ENCODE assay signal across 21 cellular contexts in genomic region chr10:100325164-100325563, GRCh38. TPM values are rescaled to one million over a fixed set of nuclear protein-coding genes. Genes with fewer than 3 reads are reported as not detected.
DNase-seq lines count a peak whose midpoint lies in the region; ATAC-seq, FAIRE-seq and TF ChIP-seq lines count a peak whose summit lies in the region.
"Had no signal": no experiment of that assay in that cellular context is flagged by ENCODE, and none has a peak within 500 bp of the region (broad histone marks: within the 10 kb centered on the region; RNA-seq: fewer than 3 reads in every experiment).

No MANE protein-coding gene starts in this region.

- no peaks in the 10 kb centered on the region for H3K36me3 Mint-ChIP-seq in neural progenitor cell

- H3K4me3 ChIP-seq in HEK293 (ENCODE audit: low read depth, low read length) (no peak overlapping the region), K562 (no peak overlapping the region), neural progenitor cell (no peak overlapping the region)

- H3K9me1 ChIP-seq in K562 (ENCODE audit: control insufficient read depth, insufficient read depth, low read length), result no peaks in the 10 kb centered on the region

- TF ChIP-seq RAD21 in K562 (CRISPR knock-in tag; conservative IDR thresholded peaks at IDR 0.05 in 1 of 2, IDR thresholded peaks at IDR 0.05 in 1 of 2), result no peak

- BruUV-seq in K562 (replicated peaks; lab: Mats Ljungman, UMichigan), result no TSS peak

- no peak overlapping the region for H3K4me3 Mint-ChIP-seq in neural progenitor cell
- H3K4me3 Mint-ChIP-seq: activated CD4-positive, alpha-beta memory T cell treated with anti-CD3 and anti-CD28 coated beads, Interleukin-2, amount 10 ng/mL, durations not matched to agents 7 days and 5 days; effector memory CD8-positive, alpha-beta T cell; neural crest cell had no signal

- no peak for TF ChIP-seq EP300 in K562 (IDR thresholded peaks at IDR 0.05; ENCODE audit: low read length)

- TF ChIP-seq POLR2A in K562 (conservative IDR thresholded peaks at IDR 0.05), result no peak

- H3F3A ChIP-seq in neural progenitor cell (ENCODE audit: low read depth), result no peaks in the 10 kb centered on the region

- CTCF ChIA-PET in HEK293 (lab: Yijun Ruan, JAX), result interaction anchor here (0.5 to 1.3 kb wide), 3 partner anchors 13 to 335 kb away, joined by 3 to 12 read pairs (median 8); no protein-coding TSS in a partner anchor
- CTCF ChIA-PET in K562 (lab: Yijun Ruan, JAX; ENCODE audit: low intra/inter-chr PET ratio), result no interaction called here

- WGBS in K562 (ENCODE audit: insufficient coverage, low coverage, missing lambda C conversion rate), result 2% methylated on average over 4 of the region's 7 CpGs

- in situ Hi-C loops in K562 (cut with MboI), result loop anchor here (25.0 kb wide), 1 partner anchor 562 kb away; no protein-coding TSS in a partner anchor

- no peak for FAIRE-seq in K562 (lab: Jason Lieb, UNC)
- FAIRE-seq: HTR-8/SVneo had no signal

- peak in 3 of 4 experiments; percentile 24 to 56 (median 49) for DNase-seq in K562 (ENCODE audit: extremely low read depth in 1 of 4, low spot score in 3 of 4)
- DNase-seq in neural progenitor cell (ENCODE audit: low spot score), result peak; percentile 75
- DNase-seq in stimulated activated CD4-positive, alpha-beta T cell treated with anti-CD3 and anti-CD28 coated beads, Interleukin-4, amount 100 ng/mL, for 24 hours, result no peak
- DNase-seq: activated CD4-positive, alpha-beta memory T cell treated with anti-CD3 and anti-CD28 coated beads, Interleukin-2, amount 10 ng/mL, durations not matched to agents 7 days and 5 days; activated naive CD4-positive, alpha-beta T cell treated with anti-CD3 and anti-CD28 coated beads, Interleukin-2, amount 50 U/mL, for 16 hours; activated T-cell treated with anti-CD3 and anti-CD28 coated beads, Interleukin-2, amount 50 U/mL, for 1 hour; BE2C; Calu3; effector memory CD8-positive, alpha-beta T cell; head of caudate nucleus; NCI-H1417 treated with DMSO at 0.1 percent for 48 hours; NCI-H526 treated with DMSO at 0.1 percent for 48 hours; SHP77 had no signal

- H3K4me1 ChIP-seq in HEK293 (ENCODE audit: control insufficient read depth, insufficient read depth, low read length) (no peaks in the 10 kb centered on the region), K562 (replicated peaks in 1 of 2; ENCODE audit: control insufficient read depth in 2 of 2, insufficient read depth in 2 of 2, low read length in 2 of 2) (no peaks in the 10 kb centered on the region), neural progenitor cell (no peaks in the 10 kb centered on the region)
- H3K4me1 ChIP-seq: BE2C had no signal

- H2AFZ ChIP-seq in K562 (ENCODE audit: low read depth, low read length) (no peak overlapping the region), neural progenitor cell (replicated peaks) (no peak overlapping the region)

- peaks cover 2% of the 10 kb centered on the region for H3K27me3 Mint-ChIP-seq in neural progenitor cell (ENCODE audit: insufficient read depth, low read depth)

- H3K27ac ChIP-seq in HEK293 (ENCODE audit: extremely low read depth, low read depth, low read length) (no peak overlapping the region), K562 (ENCODE audit: extremely low read depth, low read depth, low read length) (no peak overlapping the region), neural progenitor cell (no peak overlapping the region)
- H3K27ac ChIP-seq: VCaP had no signal

- H3K4me1 Mint-ChIP-seq in neural progenitor cell, result peaks cover under 1% of the 10 kb centered on the region
- H3K4me1 Mint-ChIP-seq: neural crest cell had no signal

- H3K9ac ChIP-seq in K562 (ENCODE audit: insufficient read depth in 1 of 2, low read depth in 2 of 2, low read length in 2 of 2) (no peak overlapping the region), neural progenitor cell (no peak overlapping the region)

- ATAC-seq in K562, result peak; percentile 76
- ATAC-seq in GM21619 (IDR thresholded peaks at IDR 0.05; ENCODE audit: unreplicated experiment), result no peak
- no peak for ATAC-seq in esophagus mucosa
- ATAC-seq: effector memory CD8-positive, alpha-beta T cell had no signal

- no peaks in the 10 kb centered on the region for H3K36me3 ChIP-seq in HEK293 (ENCODE audit: control insufficient read depth in 2 of 2, insufficient read depth in 1 of 2, low read length in 2 of 2)
- H3K36me3 ChIP-seq in K562 (ENCODE audit: control insufficient read depth, insufficient read depth, low read length), result no peaks in the 10 kb centered on the region
- H3K36me3 ChIP-seq in neural progenitor cell, result no peaks in the 10 kb centered on the region
- H3K36me3 ChIP-seq: BE2C had no signal

- H4K20me1 ChIP-seq in K562 (replicated peaks; ENCODE audit: control insufficient read depth, insufficient read depth, low read length) (no peaks in the 10 kb centered on the region), neural progenitor cell (ENCODE audit: low read depth) (peaks cover 5% of the 10 kb centered on the region)

- intact Hi-C loops in K562 (cut with micrococcal nuclease), result no loop called here

- H3K9me3 Mint-ChIP-seq in neural progenitor cell, result no peaks in the 10 kb centered on the region
- H3K9me3 Mint-ChIP-seq: activated CD4-positive, alpha-beta memory T cell treated with anti-CD3 and anti-CD28 coated beads, Interleukin-2, amount 10 ng/mL, durations not matched to agents 7 days and 5 days; effector memory CD8-positive, alpha-beta T cell; neural crest cell had no signal

- H3K27me3 ChIP-seq in K562 (ENCODE audit: control insufficient read depth in 2 of 2, insufficient read depth in 2 of 2, low read length in 2 of 2) (peaks cover 4 to 25% of the 10 kb centered on the region in 2 experiments; a peak in 3 of 5 replicates), neural progenitor cell (peaks cover 76% of the 10 kb centered on the region)

- POLR2A ChIA-PET in HEK293 (lab: Yijun Ruan, JAX), result no interaction called here
- POLR2A ChIA-PET in K562 (lab: Yijun Ruan, JAX), result interaction anchor here (0.6 kb wide), 1 partner anchor 9 kb away, joined by 10 read pairs; no protein-coding TSS in a partner anchor

- no peak overlapping the region for H3K4me2 ChIP-seq in K562 (ENCODE audit: insufficient read depth, low read length)
- H3K4me2 ChIP-seq in neural progenitor cell, result no peak overlapping the region

- TF ChIP-seq CTCF in HEK293 (tag by site-specific recombination; IDR thresholded peaks at IDR 0.05) (no peak), K562 (IDR thresholded peaks at IDR 0.05 in 2 of 3, conservative IDR thresholded peaks at IDR 0.05 in 1 of 3; ENCODE audit: insufficient read depth in 2 of 3, low read depth in 1 of 3, low read length in 3 of 3) (no peak), neural progenitor cell (IDR thresholded peaks at IDR 0.05) (no peak)

- no peak overlapping the region for H3K27ac Mint-ChIP-seq in neural progenitor cell
- H3K27ac Mint-ChIP-seq: activated CD4-positive, alpha-beta memory T cell treated with anti-CD3 and anti-CD28 coated beads, Interleukin-2, amount 10 ng/mL, durations not matched to agents 7 days and 5 days; effector memory CD8-positive, alpha-beta T cell had no signal

- H3K79me2 ChIP-seq in K562 (ENCODE audit: control insufficient read depth, insufficient read depth, low read length) (no peaks in the 10 kb centered on the region), neural progenitor cell (ENCODE audit: low read depth) (no peaks in the 10 kb centered on the region)

- H3K9me3 ChIP-seq in HEK293 (ENCODE audit: control insufficient read depth, insufficient read depth, low read depth, low read length) (no peaks in the 10 kb centered on the region), K562 (replicated peaks; ENCODE audit: control insufficient read depth, insufficient read depth, low read depth, low read length) (no peaks in the 10 kb centered on the region), neural progenitor cell (ENCODE audit: low read depth) (no peaks in the 10 kb centered on the region)
- H3K9me3 ChIP-seq: BE2C had no signal

RNA-seq across cellular contexts. Expression of gene PKD2L1, which starts 4.9 kb away (rescaled TPM):
- total RNA-seq in K562 (2011; cell fraction: chromatin; rRNA removed; ENCODE audit: low replicate concordance), result not detected in 2 replicates
- total RNA-seq in K562 (2011; cell fraction: nucleolus; rRNA removed), result not detected in 2 replicates
- not detected in 2 replicates for total RNA-seq in K562 (2011; cell fraction: nucleoplasm; rRNA removed)
- not detected in 2 replicates for total RNA-seq in K562 (2014; rRNA removed)
- total RNA-seq in K562 (2014; rRNA removed; fragmentation: Illumina TruSeq; extraction: Trizol), result not detected in 2 replicates
- total RNA-seq in K562 (2015; rRNA removed; fragmentation: Illumina TruSeq; extraction: Trizol), result not detected in 2 replicates
- total RNA-seq in K562 (2021), result not detected in 2 replicates
- polyA plus RNA-seq in K562 (2011; rRNA removed), result not detected in 2 replicates
- not detected in 2 replicates for polyA plus RNA-seq in K562 (2011; cell fraction: cytosol; rRNA removed)
- polyA plus RNA-seq in K562 (2011; cell fraction: nucleus; rRNA removed), result 0.04 TPM in 1 of 2 replicates, not detected in the other
- polyA plus RNA-seq in K562 (2012), result 0.30 TPM in 1 of 2 replicates, not detected in the other
- polyA plus RNA-seq in K562 (2014; fragmentation: Illumina TruSeq; extraction: Trizol), result not detected in 2 replicates
- not detected for polyA plus RNA-seq in K562 (2014; fragmentation: Nextera tagmentation; extraction: Ambion mirVana)
- not detected in 2 replicates for polyA plus RNA-seq in K562 (2014; rRNA removed)
- polyA minus RNA-seq in K562 (2011; rRNA and poly(A)+ RNA removed), result not detected in 2 replicates
- not detected in 2 replicates for polyA minus RNA-seq in K562 (2011; cell fraction: cytosol; rRNA and poly(A)+ RNA removed)
- polyA minus RNA-seq in K562 (2011; cell fraction: nucleus; rRNA and poly(A)+ RNA removed), result not detected in 2 replicates
- total RNA-seq in neural progenitor cell (ENCODE audit: low replicate concordance), result not detected in 2 replicates
- not detected for total RNA-seq in esophagus mucosa
- total RNA-seq: Calu3, chondrocyte, G401, neural crest cell had no signal

RNA-seq across cellular contexts. Expression of gene SCD, which starts 21.9 kb away (rescaled TPM):
- 359 and 388 TPM in 2 replicates for total RNA-seq in K562 (2011; cell fraction: chromatin; rRNA removed; ENCODE audit: low replicate concordance)
- total RNA-seq in K562 (2011; cell fraction: nucleolus; rRNA removed), result 494 and 521 TPM in 2 replicates
- total RNA-seq in K562 (2011; cell fraction: nucleoplasm; rRNA removed), result 684 and 892 TPM in 2 replicates
- total RNA-seq in K562 (2014; rRNA removed) (114 and 153 TPM in 2 replicates), K562 (2014; rRNA removed; fragmentation: Illumina TruSeq; extraction: Trizol) (156 and 167 TPM in 2 replicates), K562 (2015; rRNA removed; fragmentation: Illumina TruSeq; extraction: Trizol) (159 and 165 TPM in 2 replicates), K562 (2021) (278 and 287 TPM in 2 replicates), neural progenitor cell (ENCODE audit: low replicate concordance) (448 and 468 TPM in 2 replicates), esophagus mucosa (297 TPM)
- polyA plus RNA-seq in K562 (2011; rRNA removed) (486 and 648 TPM in 2 replicates), K562 (2014; fragmentation: Illumina TruSeq; extraction: Trizol) (279 and 309 TPM in 2 replicates), K562 (2014; fragmentation: Nextera tagmentation; extraction: Ambion mirVana) (100 to 1,000 TPM; 188 to 258 TPM), K562 (2014; rRNA removed) (166 and 184 TPM in 2 replicates)
- 380 and 627 TPM in 2 replicates for polyA plus RNA-seq in K562 (2011; cell fraction: cytosol; rRNA removed)
- polyA plus RNA-seq in K562 (2011; cell fraction: nucleus; rRNA removed), result 141 and 221 TPM in 2 replicates
- polyA plus RNA-seq in K562 (2012), result 255 and 256 TPM in 2 replicates
- 582 and 700 TPM in 2 replicates for polyA minus RNA-seq in K562 (2011; rRNA and poly(A)+ RNA removed)
- polyA minus RNA-seq in K562 (2011; cell fraction: cytosol; rRNA and poly(A)+ RNA removed), result 320 and 376 TPM in 2 replicates
- polyA minus RNA-seq in K562 (2011; cell fraction: nucleus; rRNA and poly(A)+ RNA removed), result 39.0 and 97.6 TPM in 2 replicates

RNA-seq across cellular contexts. Expression of gene BLOC1S2, which starts 38.7 kb away (rescaled TPM):
- 7.4 and 21.4 TPM in 2 replicates for total RNA-seq in K562 (2011; cell fraction: chromatin; rRNA removed; ENCODE audit: low replicate concordance)
- 3.2 and 5.5 TPM in 2 replicates for total RNA-seq in K562 (2011; cell fraction: nucleolus; rRNA removed)
- 6.2 and 9.9 TPM in 2 replicates for total RNA-seq in K562 (2011; cell fraction: nucleoplasm; rRNA removed)
- total RNA-seq in K562 (2014; rRNA removed), result 34.7 and 40.1 TPM in 2 replicates
- total RNA-seq in K562 (2014; rRNA removed; fragmentation: Illumina TruSeq; extraction: Trizol), result 38.0 and 43.0 TPM in 2 replicates
- 34.1 and 34.9 TPM in 2 replicates for total RNA-seq in K562 (2015; rRNA removed; fragmentation: Illumina TruSeq; extraction: Trizol)
- total RNA-seq in K562 (2021), result 28.7 and 29.5 TPM in 2 replicates
- polyA plus RNA-seq in K562 (2011; rRNA removed), result 21.8 and 34.8 TPM in 2 replicates
- polyA plus RNA-seq in K562 (2011; cell fraction: cytosol; rRNA removed), result 6.8 and 9.0 TPM in 2 replicates
- polyA plus RNA-seq in K562 (2011; cell fraction: nucleus; rRNA removed), result 7.8 and 8.8 TPM in 2 replicates
- 29.9 and 37.0 TPM in 2 replicates for polyA plus RNA-seq in K562 (2012)
- 30.2 and 31.6 TPM in 2 replicates for polyA plus RNA-seq in K562 (2014; fragmentation: Illumina TruSeq; extraction: Trizol)
- 10 to 100 TPM; 41.9 to 45.8 TPM for polyA plus RNA-seq in K562 (2014; fragmentation: Nextera tagmentation; extraction: Ambion mirVana)
- polyA plus RNA-seq in K562 (2014; rRNA removed), result 40.0 and 41.7 TPM in 2 replicates
- 7.4 and 11.9 TPM in 2 replicates for polyA minus RNA-seq in K562 (2011; rRNA and poly(A)+ RNA removed)
- polyA minus RNA-seq in K562 (2011; cell fraction: cytosol; rRNA and poly(A)+ RNA removed), result 4.4 and 7.7 TPM in 2 replicates
- polyA minus RNA-seq in K562 (2011; cell fraction: nucleus; rRNA and poly(A)+ RNA removed), result 4.3 and 5.2 TPM in 2 replicates
- total RNA-seq in neural progenitor cell (ENCODE audit: low replicate concordance), result 58.3 and 87.1 TPM in 2 replicates
- 57.9 TPM for total RNA-seq in esophagus mucosa

RNA-seq across cellular contexts. Expression of gene CWF19L1, which starts 57.7 kb away (rescaled TPM):
- total RNA-seq in K562 (2011; cell fraction: chromatin; rRNA removed; ENCODE audit: low replicate concordance), result 19.4 and 30.6 TPM in 2 replicates
- total RNA-seq in K562 (2011; cell fraction: nucleolus; rRNA removed), result 11.8 and 12.9 TPM in 2 replicates
- total RNA-seq in K562 (2011; cell fraction: nucleoplasm; rRNA removed), result 17.5 and 24.7 TPM in 2 replicates
- total RNA-seq in K562 (2014; rRNA removed) (24.8 and 25.3 TPM in 2 replicates), K562 (2014; rRNA removed; fragmentation: Illumina TruSeq; extraction: Trizol) (36.2 and 38.8 TPM in 2 replicates), K562 (2015; rRNA removed; fragmentation: Illumina TruSeq; extraction: Trizol) (32.3 and 32.6 TPM in 2 replicates), K562 (2021) (30.9 and 33.6 TPM in 2 replicates), neural progenitor cell (ENCODE audit: low replicate concordance) (35.5 and 36.2 TPM in 2 replicates), esophagus mucosa (16.5 TPM)
- polyA plus RNA-seq in K562 (2011; rRNA removed) (23.1 and 27.2 TPM in 2 replicates), K562 (2014; fragmentation: Illumina TruSeq; extraction: Trizol) (23.5 and 28.0 TPM in 2 replicates), K562 (2014; fragmentation: Nextera tagmentation; extraction: Ambion mirVana) (10 to 100 TPM; 41.9 to 49.9 TPM), K562 (2014; rRNA removed) (19.5 and 20.0 TPM in 2 replicates)
- polyA plus RNA-seq in K562 (2011; cell fraction: cytosol; rRNA removed), result 9.7 and 12.8 TPM in 2 replicates
- polyA plus RNA-seq in K562 (2011; cell fraction: nucleus; rRNA removed), result 15.1 and 15.6 TPM in 2 replicates
- polyA plus RNA-seq in K562 (2012), result 13.1 and 18.0 TPM in 2 replicates
- polyA minus RNA-seq in K562 (2011; rRNA and poly(A)+ RNA removed), result 39.9 and 41.0 TPM in 2 replicates
- polyA minus RNA-seq in K562 (2011; cell fraction: cytosol; rRNA and poly(A)+ RNA removed), result 12.8 and 21.3 TPM in 2 replicates
- 5.0 and 9.4 TPM in 2 replicates for polyA minus RNA-seq in K562 (2011; cell fraction: nucleus; rRNA and poly(A)+ RNA removed)

Comparison
In these comparisons a context has a peak if more than half of its experiments do, and no peak if none do; other contexts are left out.
1. Of the 44 proteins assayed by ChIP-seq in both K562 and HEK293: peak only in K562: none; only in HEK293: none; in both: REST; in neither: 43.